ENCODE assay signal across 1 cellular context in genomic region chr3:51671090-51672082, GRCh38.
TF ChIP-seq lines count a peak whose summit lies in the region.

Gene TEX264 (plus strand): TSS chr3:51671252. CDS start chr3:51674305, 3,053 bp downstream.

TF ChIP-seq in HepG2, 621 proteins besides CTCF, POLR2A, EP300 and RAD21 (continued from another document and continues in another):
- TF ChIP-seq CSRNP1 (CRISPR knock-in tag; IDR thresholded peaks at IDR 0.05): 0 out of 2 replicates have a peak, but pooled peaks have one; percentile 14
- peak; percentile 79 for TF ChIP-seq ZNF34 (CRISPR knock-in tag; IDR thresholded peaks at IDR 0.05; ENCODE audit: borderline replicate concordance)
- 0 out of 2 replicates have a peak, but pooled peaks have one; percentile 74 for TF ChIP-seq ZNF552 (CRISPR knock-in tag; IDR thresholded peaks at IDR 0.05; ENCODE audit: borderline replicate concordance)
- peak; percentile 52 for TF ChIP-seq HOXA3 (CRISPR knock-in tag; IDR thresholded peaks at IDR 0.05)
- no peak for TF ChIP-seq SUZ12 (IDR thresholded peaks at IDR 0.05; ENCODE audit: low read depth, low read length)
- no peak for TF ChIP-seq ZNF407 (CRISPR knock-in tag; IDR thresholded peaks at IDR 0.05; ENCODE audit: not compliant biosample characterization)
- TF ChIP-seq FOXO1 (CRISPR knock-in tag; IDR thresholded peaks at IDR 0.05): peak; percentile 7; the same call in 1 of the 2 replicates
- TF ChIP-seq ELK4 (CRISPR knock-in tag; IDR thresholded peaks at IDR 0.05; ENCODE audit: borderline replicate concordance): 0 out of 2 replicates have a peak, but pooled peaks have one; percentile 40
- TF ChIP-seq NR2C2 (CRISPR knock-in tag; IDR thresholded peaks at IDR 0.05; ENCODE audit: borderline replicate concordance): peak; percentile 57; the same call in 1 of the 2 replicates
- no peak; the same call in 1 of the 2 replicates for TF ChIP-seq ZNF329 (CRISPR knock-in tag; IDR thresholded peaks at IDR 0.05; ENCODE audit: low read depth)
- TF ChIP-seq NFE2 (CRISPR knock-in tag; IDR thresholded peaks at IDR 0.05): no peak
- TF ChIP-seq NCOA2 (CRISPR knock-in tag; IDR thresholded peaks at IDR 0.05): no peak
- TF ChIP-seq ZMYM4 (CRISPR knock-in tag; IDR thresholded peaks at IDR 0.05): peak; percentile 32; the same call in 1 of the 2 replicates
- no peak for TF ChIP-seq BRCA1 (CRISPR knock-in tag; IDR thresholded peaks at IDR 0.05)
- TF ChIP-seq TSC22D2 (CRISPR knock-in tag; IDR thresholded peaks at IDR 0.05; ENCODE audit: borderline replicate concordance): no peak
- TF ChIP-seq HMGXB4 (CRISPR knock-in tag; IDR thresholded peaks at IDR 0.05; ENCODE audit: borderline replicate concordance in 1 of 2, low read depth in 1 of 2): peak in 1 of 2 experiments; percentile 88; a peak in 3 of 4 replicates
- peak; percentile 90; the same call in 1 of the 2 replicates for TF ChIP-seq KDM5B (CRISPR knock-in tag; IDR thresholded peaks at IDR 0.05; ENCODE audit: borderline replicate concordance)
- peak; percentile 95 for TF ChIP-seq HNRNPLL (IDR thresholded peaks at IDR 0.05; ENCODE audit: low read depth, low read length, poor library complexity, severe bottlenecking)
- peak; percentile 46; the same call in 1 of the 2 replicates for TF ChIP-seq ISL2 (CRISPR knock-in tag; IDR thresholded peaks at IDR 0.05)
- TF ChIP-seq POGK (CRISPR knock-in tag; conservative IDR thresholded peaks at IDR 0.05): 0 out of 2 replicates have a peak, but pooled peaks have one; percentile 24
- 0 out of 2 replicates have a peak, but pooled peaks have one; percentile 18 for TF ChIP-seq ERF (CRISPR knock-in tag; IDR thresholded peaks at IDR 0.05)
- no peak for TF ChIP-seq SP140L (CRISPR knock-in tag; IDR thresholded peaks at IDR 0.05; ENCODE audit: borderline replicate concordance)
- TF ChIP-seq JDP2 (CRISPR knock-in tag; IDR thresholded peaks at IDR 0.05; ENCODE audit: borderline replicate concordance): no peak
- TF ChIP-seq ZKSCAN1 (IDR thresholded peaks at IDR 0.05; ENCODE audit: low read length): no peak
- TF ChIP-seq NRL (CRISPR knock-in tag; IDR thresholded peaks at IDR 0.05; ENCODE audit: borderline replicate concordance): peak; percentile 92
- peak; percentile 81; the same call in 1 of the 2 replicates for TF ChIP-seq ZNF616 (CRISPR knock-in tag; IDR thresholded peaks at IDR 0.05; ENCODE audit: low read depth)
- no peak for TF ChIP-seq LBX2 (CRISPR knock-in tag; IDR thresholded peaks at IDR 0.05; ENCODE audit: borderline replicate concordance)
- TF ChIP-seq ELF4 (CRISPR knock-in tag; IDR thresholded peaks at IDR 0.05; ENCODE audit: borderline replicate concordance): no peak
- TF ChIP-seq DR1 (CRISPR knock-in tag; IDR thresholded peaks at IDR 0.05): peak; percentile 47
- TF ChIP-seq SNRNP70 (IDR thresholded peaks at IDR 0.05; ENCODE audit: low read depth, low read length): no peak
- peak; percentile 44 for TF ChIP-seq YY1 (IDR thresholded peaks at IDR 0.05; ENCODE audit: insufficient read depth, insufficient replicate concordance, low read depth, low read length)
- TF ChIP-seq CREB1 (IDR thresholded peaks at IDR 0.05): no peak
- no peak for TF ChIP-seq CREB1 (CRISPR knock-in tag; IDR thresholded peaks at IDR 0.05)
- TF ChIP-seq ZNF784 (CRISPR knock-in tag; IDR thresholded peaks at IDR 0.05; ENCODE audit: borderline replicate concordance): no peak; the same call in 1 of the 2 replicates
- TF ChIP-seq ETV5 (CRISPR knock-in tag; IDR thresholded peaks at IDR 0.05; ENCODE audit: borderline replicate concordance): no peak
- TF ChIP-seq ATF5 (CRISPR knock-in tag; IDR thresholded peaks at IDR 0.05; ENCODE audit: low read depth): 0 out of 2 replicates have a peak, but pooled peaks have one; percentile 33
- no peak for TF ChIP-seq ZNF580 (CRISPR knock-in tag; IDR thresholded peaks at IDR 0.05; ENCODE audit: borderline replicate concordance, low read depth)
- no peak for TF ChIP-seq ZBTB46 (CRISPR knock-in tag; IDR thresholded peaks at IDR 0.05; ENCODE audit: borderline replicate concordance)
- no peak for TF ChIP-seq ZNF235 (CRISPR knock-in tag; IDR thresholded peaks at IDR 0.05; ENCODE audit: borderline replicate concordance)
- no peak for TF ChIP-seq PAF1 (CRISPR knock-in tag; IDR thresholded peaks at IDR 0.05)
- no peak for TF ChIP-seq ZSCAN29 (CRISPR knock-in tag; conservative IDR thresholded peaks at IDR 0.05)
- TF ChIP-seq ZFAT (CRISPR knock-in tag; conservative IDR thresholded peaks at IDR 0.05): no peak
- no peak for TF ChIP-seq ZNF766 (CRISPR knock-in tag; IDR thresholded peaks at IDR 0.05; ENCODE audit: borderline replicate concordance)
- no peak for TF ChIP-seq TBL1XR1 (IDR thresholded peaks at IDR 0.05; ENCODE audit: borderline replicate concordance, low read length, partially characterized antibody)
- peak; percentile 3; the same call in 1 of the 2 replicates for TF ChIP-seq ZFP36L2 (CRISPR knock-in tag; IDR thresholded peaks at IDR 0.05)
